Comparison of ENCODE assay signal across 23 cellular contexts in the genomic region with DNA sequence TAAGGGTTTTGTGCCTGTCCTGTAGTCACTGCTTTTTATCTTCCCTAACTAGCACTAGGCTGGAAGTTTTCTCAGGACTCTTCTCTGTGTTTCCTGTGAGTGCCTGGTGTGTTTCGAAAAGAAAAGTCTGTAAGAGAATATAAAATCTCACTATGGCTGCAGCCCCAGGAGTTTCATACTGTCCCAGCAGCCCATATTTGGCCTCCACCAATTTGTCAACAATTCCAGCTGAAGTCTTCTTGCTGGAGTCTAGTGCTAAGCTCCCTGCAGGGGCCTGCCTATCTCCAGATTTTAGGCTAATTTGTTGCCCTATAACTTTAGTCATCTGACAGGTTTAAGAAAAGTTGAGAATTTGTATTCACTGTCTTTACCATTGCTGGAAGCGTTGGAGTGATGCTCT.
DNase-seq lines count a peak whose midpoint lies in the region; ATAC-seq and TF ChIP-seq lines count a peak whose summit lies in the region.
"Had no signal": no experiment of that assay in that cellular context is flagged by ENCODE, and none has a peak within 500 bp of the region (broad histone marks: within the 10 kb centered on the region; RNA-seq: fewer than 3 reads in every experiment).

No MANE protein-coding gene starts in this region.

- H3K4me3 Mint-ChIP-seq in GM23338 = no peak overlapping the region
- H3K4me3 Mint-ChIP-seq: CD14-positive monocyte; CD4-positive, alpha-beta T cell; CD8-positive, alpha-beta memory T cell; HFFc6 had no signal

- H3K4me1 ChIP-seq in GM23338 (ENCODE audit: insufficient read depth) (peaks cover 25% of the 10 kb centered on the region), left lung (no peaks in the 10 kb centered on the region)
- H3K4me1 ChIP-seq: A549; BE2C; BLaER1 treated with 17β-estradiol and CSF1 and Interleukin-3, amounts not matched to agents 10 nM and 100 nM had no signal

- H3K27me3 ChIP-seq in GM23338 (ENCODE audit: insufficient read depth) (no peaks in the 10 kb centered on the region), left lung (no peaks in the 10 kb centered on the region)
- H3K27me3 ChIP-seq: BE2C had no signal

- H3K9me2 ChIP-seq in GM23338 (ENCODE audit: insufficient read depth) = peaks cover 6% of the 10 kb centered on the region; the same call in 1 of the 2 replicates

- no peak overlapping the region for H3K4me2 ChIP-seq in GM23338
- H3K4me2 ChIP-seq: A549; BLaER1 treated with 17β-estradiol and CSF1 and Interleukin-3, amounts not matched to agents 10 nM and 100 nM had no signal

- H3K4me3 ChIP-seq in GM23338 (no peak overlapping the region), left lung (no peak overlapping the region)
- H3K4me3 ChIP-seq: A549; BLaER1 treated with 17β-estradiol and CSF1 and Interleukin-3, amounts not matched to agents 10 nM and 100 nM; GM12878; HAP-1 had no signal

- no peaks in the 10 kb centered on the region for H4K20me1 ChIP-seq in GM23338 (replicated peaks; ENCODE audit: insufficient read depth)
- H4K20me1 ChIP-seq: BLaER1 treated with 17β-estradiol and CSF1 and Interleukin-3, amounts not matched to agents 10 nM and 100 nM had no signal

- no peak for DNase-seq in Right ventricle myocardium superior
- DNase-seq in left cardiac atrium = no peak
- DNase-seq in GM23338 (ENCODE audit: low spot score) = no peak
- DNase-seq in left ventricle myocardium superior = no peak
- DNase-seq in T-helper 2 cell = no peak
- no peak for DNase-seq in left lung
- DNase-seq: 8988T; ACHN; AML-193; BE2C; CD4-positive, alpha-beta T cell; CD8-positive, alpha-beta memory T cell; DMS 273 treated with DMSO at 0.1 percent for 48 hours; DMS79; EL; GDM1; GOT3; HFFc6 had no signal

- no peaks in the 10 kb centered on the region for H3K36me3 ChIP-seq in GM23338 (ENCODE audit: insufficient read depth)
- H3K36me3 ChIP-seq in left lung = no peaks in the 10 kb centered on the region
- H3K36me3 ChIP-seq: BE2C; BLaER1 treated with 17β-estradiol and CSF1 and Interleukin-3, amounts not matched to agents 10 nM and 100 nM; HAP-1 had no signal

- H3K27ac ChIP-seq in GM23338 (ENCODE audit: low read depth) = no peak overlapping the region
- H3K27ac ChIP-seq in left lung = no peak overlapping the region
- H3K27ac ChIP-seq: A549; BLaER1 treated with 17β-estradiol and CSF1 and Interleukin-3, amounts not matched to agents 10 nM and 100 nM had no signal

- H3K79me2 ChIP-seq in GM23338 (replicated peaks; ENCODE audit: insufficient read depth) = no peaks in the 10 kb centered on the region

- no peak overlapping the region for H3K27ac Mint-ChIP-seq in GM23338
- H3K27ac Mint-ChIP-seq: CD14-positive monocyte; CD4-positive, alpha-beta T cell; CD8-positive, alpha-beta memory T cell; HFFc6 had no signal

- no peaks in the 10 kb centered on the region for H3K9me3 ChIP-seq in left lung
- H3K9me3 ChIP-seq: A549, BE2C, HAP-1 had no signal

- TF ChIP-seq CTCF in GM23338 (conservative IDR thresholded peaks at IDR 0.05; ENCODE audit: low read depth in 2 of 2) (no peak), left lung (IDR thresholded peaks at IDR 0.05) (no peak)

- no peaks in the 10 kb centered on the region for H3F3A ChIP-seq in GM23338 (replicated peaks; ENCODE audit: low read depth)

- peaks cover 2% of the 10 kb centered on the region for H3K27me3 Mint-ChIP-seq in GM23338 (ENCODE audit: insufficient read depth, low read depth, poor library complexity)

- H3K9me3 Mint-ChIP-seq in GM23338 = no peaks in the 10 kb centered on the region
- H3K9me3 Mint-ChIP-seq: CD14-positive monocyte; CD4-positive, alpha-beta T cell; CD8-positive, alpha-beta memory T cell; HFFc6 had no signal

- no peaks in the 10 kb centered on the region for H3K36me3 Mint-ChIP-seq in GM23338 (ENCODE audit: low read depth)
- H3K36me3 Mint-ChIP-seq: CD14-positive monocyte; CD8-positive, alpha-beta memory T cell had no signal

- ATAC-seq in Right ventricle myocardium superior (ENCODE audit: poor library complexity) (peak; percentile 45), left cardiac atrium (no peak), GM23338 (no peak), left ventricle myocardium superior (peak; percentile 65), left lung (no peak)
- ATAC-seq: A549, GM12878 had no signal

- H2AFZ ChIP-seq in GM23338 = peak overlapping the region; percentile 85

- intact Hi-C loops in Right ventricle myocardium superior (cut with DNase I) = no loop called here
- intact Hi-C loops in left cardiac atrium (cut with DNase I) = no loop called here
- intact Hi-C loops in left ventricle myocardium superior (cut with micrococcal nuclease) = no loop called here
- intact Hi-C loops in left lung (cut with DNase I) = no loop called here

- peaks cover 24% of the 10 kb centered on the region; the same call in 2 of the 3 replicates for H3K4me1 Mint-ChIP-seq in GM23338
- H3K4me1 Mint-ChIP-seq: CD8-positive, alpha-beta memory T cell had no signal

TF ChIP-seq in GM23338, 12 proteins besides CTCF, POLR2A, EP300 and RAD21 (continues in another document):
- TF ChIP-seq CREB1 (CRISPR knock-in tag; IDR thresholded peaks at IDR 0.05; ENCODE audit: low read depth) (no peak), EZH2phosphoT487 (IDR thresholded peaks at IDR 0.05; ENCODE audit: unreplicated experiment) (no peak), ZNF114 (CRISPR knock-in tag; IDR thresholded peaks at IDR 0.05) (no peak), NANOG (IDR thresholded peaks at IDR 0.05; ENCODE audit: borderline replicate concordance) (no peak), POLR2AphosphoS5 (IDR thresholded peaks at IDR 0.05; ENCODE audit: low read depth) (no peak), STAT1 (IDR thresholded peaks at IDR 0.05; ENCODE audit: unreplicated experiment) (no peak), ZNF331 (CRISPR knock-in tag; IDR thresholded peaks at IDR 0.05; ENCODE audit: low read depth) (no peak)
- TF ChIP-seq, protein P1, sequence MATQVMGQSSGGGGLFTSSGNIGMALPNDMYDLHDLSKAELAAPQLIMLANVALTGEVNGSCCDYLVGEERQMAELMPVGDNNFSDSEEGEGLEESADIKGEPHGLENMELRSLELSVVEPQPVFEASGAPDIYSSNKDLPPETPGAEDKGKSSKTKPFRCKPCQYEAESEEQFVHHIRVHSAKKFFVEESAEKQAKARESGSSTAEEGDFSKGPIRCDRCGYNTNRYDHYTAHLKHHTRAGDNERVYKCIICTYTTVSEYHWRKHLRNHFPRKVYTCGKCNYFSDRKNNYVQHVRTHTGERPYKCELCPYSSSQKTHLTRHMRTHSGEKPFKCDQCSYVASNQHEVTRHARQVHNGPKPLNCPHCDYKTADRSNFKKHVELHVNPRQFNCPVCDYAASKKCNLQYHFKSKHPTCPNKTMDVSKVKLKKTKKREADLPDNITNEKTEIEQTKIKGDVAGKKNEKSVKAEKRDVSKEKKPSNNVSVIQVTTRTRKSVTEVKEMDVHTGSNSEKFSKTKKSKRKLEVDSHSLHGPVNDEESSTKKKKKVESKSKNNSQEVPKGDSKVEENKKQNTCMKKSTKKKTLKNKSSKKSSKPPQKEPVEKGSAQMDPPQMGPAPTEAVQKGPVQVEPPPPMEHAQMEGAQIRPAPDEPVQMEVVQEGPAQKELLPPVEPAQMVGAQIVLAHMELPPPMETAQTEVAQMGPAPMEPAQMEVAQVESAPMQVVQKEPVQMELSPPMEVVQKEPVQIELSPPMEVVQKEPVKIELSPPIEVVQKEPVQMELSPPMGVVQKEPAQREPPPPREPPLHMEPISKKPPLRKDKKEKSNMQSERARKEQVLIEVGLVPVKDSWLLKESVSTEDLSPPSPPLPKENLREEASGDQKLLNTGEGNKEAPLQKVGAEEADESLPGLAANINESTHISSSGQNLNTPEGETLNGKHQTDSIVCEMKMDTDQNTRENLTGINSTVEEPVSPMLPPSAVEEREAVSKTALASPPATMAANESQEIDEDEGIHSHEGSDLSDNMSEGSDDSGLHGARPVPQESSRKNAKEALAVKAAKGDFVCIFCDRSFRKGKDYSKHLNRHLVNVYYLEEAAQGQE (IDR thresholded peaks at IDR 0.05; ENCODE audit: unreplicated experiment) = no peak

Comparison
In these comparisons a context has a peak if more than half of its experiments do, and no peak if none do; other contexts are left out.
1. ATAC-seq: peak in Right ventricle myocardium superior (single experiment) and left ventricle myocardium superior (single experiment); none in left cardiac atrium (0 of 2), GM23338 (single experiment) and left lung (single experiment).